In genomic region chr1:173477286-173478098, GRCh38 we compare ENCODE assay signal across 8 cellular contexts.
DNase-seq lines count a peak whose midpoint lies in the region; ATAC-seq and TF ChIP-seq lines count a peak whose summit lies in the region.

PRDX6 (plus strand) TSS chr1:173477335; CDS start chr1:173477398, 63 bp downstream.

- peak within 1 kb of the TSS; percentile 97 for H3K9ac ChIP-seq in OCI-LY1 (ENCODE audit: low read length)

- no peaks in the 10 kb centered on the region for H3K9me2 ChIP-seq in OCI-LY1 (ENCODE audit: low read depth, low read length)

- peak within 1 kb of the TSS; percentile 60; the same call in 1 of the 2 replicates for H2AFZ ChIP-seq in OCI-LY1 (ENCODE audit: low read length)
- H2AFZ ChIP-seq in neuron (ENCODE audit: low read depth, low read length), result peak within 1 kb of the TSS; percentile 85

- H3K9me3 ChIP-seq in OCI-LY1 (ENCODE audit: low read length) (no peaks in the 10 kb centered on the region), neuron (ENCODE audit: low read length) (no peaks in the 10 kb centered on the region)

- peak within 1 kb of the TSS; percentile 99 for H3K4me2 ChIP-seq in OCI-LY1 (ENCODE audit: low read length)

- H3K4me1 ChIP-seq in OCI-LY1 (ENCODE audit: insufficient read depth, low read length, severe bottlenecking) (peaks cover 42% of the 10 kb centered on the region), neuron (ENCODE audit: insufficient read depth, low read length) (peaks cover 23% of the 10 kb centered on the region)

- H3K27ac ChIP-seq in OCI-LY1 (ENCODE audit: low read depth, low read length, poor library complexity, severe bottlenecking), result peak within 1 kb of the TSS; percentile 47

- H3K4me3 ChIP-seq in OCI-LY1 (ENCODE audit: low read depth, low read length, poor library complexity, severe bottlenecking) (peak within 1 kb of the TSS; percentile 99), neuron (ENCODE audit: low read length) (peak within 1 kb of the TSS; percentile 73)

- ATAC-seq in GM19455 (IDR thresholded peaks at IDR 0.05; ENCODE audit: unreplicated experiment) (peak; percentile 58), HG03521 (IDR thresholded peaks at IDR 0.05; ENCODE audit: unreplicated experiment) (peak; percentile 59)

- H3K36me3 ChIP-seq in OCI-LY1 (ENCODE audit: insufficient read depth, low read length) (peaks cover 25% of the 10 kb centered on the region), neuron (ENCODE audit: insufficient read depth, low read length) (peaks cover 29% of the 10 kb centered on the region)

- H3K79me2 ChIP-seq in OCI-LY1 (ENCODE audit: insufficient read depth, low read length), result peaks cover 11% of the 10 kb centered on the region

- TF ChIP-seq CTCF in OCI-LY1 (IDR thresholded peaks at IDR 0.05; ENCODE audit: low read length), result no peak

- DNase-seq in D341Med (ENCODE audit: low spot score), result peak; percentile 80
- DNase-seq in activated naive CD4-positive, alpha-beta T cell treated with anti-CD3 and anti-CD28 coated beads, Interleukin-2, amount 50 U/mL, for 16 hours, result peak; percentile 83
- peak; percentile 64 for DNase-seq in foreskin melanocyte
- DNase-seq in CD1c-positive myeloid dendritic cell (ENCODE audit: extremely low spot score), result no peak

- H3K27me3 ChIP-seq in OCI-LY1 (ENCODE audit: insufficient read depth, low read length) (no peaks in the 10 kb centered on the region), neuron (ENCODE audit: insufficient read depth, low read length) (no peaks in the 10 kb centered on the region)

- no peaks in the 10 kb centered on the region for H4K20me1 ChIP-seq in OCI-LY1 (ENCODE audit: insufficient read depth, low read length)

- H3F3A ChIP-seq in OCI-LY1 (ENCODE audit: insufficient read depth, low read length), result no peaks in the 10 kb centered on the region
